In genomic region chr9:98974106-98974505, GRCh38 we compare ENCODE assay signal across 1 cellular context.
TF ChIP-seq lines count a peak whose summit lies in the region.

No MANE protein-coding gene starts in this region.

TF ChIP-seq in HepG2, 621 proteins besides CTCF, POLR2A, EP300 and RAD21:
- TF ChIP-seq ZNF512B (CRISPR knock-in tag; IDR thresholded peaks at IDR 0.05; ENCODE audit: borderline replicate concordance) (no peak), MAF1 (CRISPR knock-in tag; IDR thresholded peaks at IDR 0.05; ENCODE audit: borderline replicate concordance) (no peak), AGO2 (optimal IDR thresholded peaks at IDR 0.05; ENCODE audit: low read depth, low read length) (no peak), ARID4A (CRISPR knock-in tag; IDR thresholded peaks at IDR 0.05; ENCODE audit: borderline replicate concordance) (no peak), FOSL1 (CRISPR knock-in tag; IDR thresholded peaks at IDR 0.05; ENCODE audit: borderline replicate concordance) (no peak), ZNF33B (CRISPR knock-in tag; IDR thresholded peaks at IDR 0.05) (no peak), ZBTB39 (CRISPR knock-in tag; IDR thresholded peaks at IDR 0.05) (no peak), ZNF569 (CRISPR knock-in tag; IDR thresholded peaks at IDR 0.05; ENCODE audit: borderline replicate concordance) (no peak), ESRRA (CRISPR knock-in tag; IDR thresholded peaks at IDR 0.05; ENCODE audit: low read depth) (no peak)
TF ChIP-seq in HepG2: peak in this region for 0.
